ENCODE assay signal across 19 cellular contexts in genomic region chr13:65965496-65965895, GRCh38.
A peak's percentile ranks its signal among the peaks of the same experiment; 100 is the strongest.
DNase-seq lines count a peak whose midpoint lies in the region; ATAC-seq and TF ChIP-seq lines count a peak whose summit lies in the region.
"Had no signal": no experiment of that assay in that cellular context is flagged by ENCODE, and none has a peak within 500 bp of the region (broad histone marks: within the 10 kb centered on the region; RNA-seq: fewer than 3 reads in every experiment).

No MANE protein-coding gene starts in this region.

- DNase-seq in GM04503 (ENCODE audit: low read depth) (peak; percentile 20), NCI-H69 (lab: John Stamatoyannopoulos, UW) (peak; percentile 44), cardiac fibroblast (ENCODE audit: low read depth in 2 of 2) (peak; percentile 59 to 72), renal cortical epithelial cell (ENCODE audit: low read depth) (peak; percentile 21), posterior vena cava (ENCODE audit: low spot score) (no peak), epidermal melanocyte (ENCODE audit: insufficient read length, low spot score) (no peak)
- no peak for DNase-seq in effector memory CD8-positive, alpha-beta T cell
- DNase-seq: activated CD4-positive, alpha-beta T cell treated with anti-CD3 and anti-CD28 coated beads for 4 hours; activated effector memory CD4-positive, alpha-beta T cell treated with Interleukin-2 at 50 U/mL for 16 hours; Caco-2; colonic mucosa; heart right ventricle; lower lobe of right lung; NCI-H1105 treated with DMSO at 0.1 percent for 48 hours; right lobe of liver had no signal

- H3K9me3 Mint-ChIP-seq in effector memory CD8-positive, alpha-beta T cell: peaks cover 0 to 2% of the 10 kb centered on the region in 2 donors

- intact Hi-C loops in posterior vena cava (cut with DNase I): no loop called here

- H3K4me3 ChIP-seq in cardiac fibroblast (replicated peaks in 1 of 2; ENCODE audit: low read depth in 2 of 2, low read length in 2 of 2): no peak overlapping the region
- H3K4me3 ChIP-seq: colonic mucosa, heart right ventricle, K562, lower lobe of right lung, right lobe of liver had no signal

- H3K27ac Mint-ChIP-seq in effector memory CD8-positive, alpha-beta T cell: no peak overlapping the region
- H3K27ac Mint-ChIP-seq: B cell; stimulated activated naive CD8-positive, alpha-beta T cell treated with anti-CD3 and anti-CD28 coated beads, Interleukin-15, Interleukin-2, amounts not matched to agents 100 ng/mL and 50 ng/mL, for 24 hours had no signal

- no peak overlapping the region for H3K4me3 Mint-ChIP-seq in effector memory CD8-positive, alpha-beta T cell
- H3K4me3 Mint-ChIP-seq: B cell; stimulated activated naive CD8-positive, alpha-beta T cell treated with anti-CD3 and anti-CD28 coated beads, Interleukin-15, Interleukin-2, amounts not matched to agents 100 ng/mL and 50 ng/mL, for 24 hours had no signal

- H3K27me3 Mint-ChIP-seq in effector memory CD8-positive, alpha-beta T cell: no peaks in the 10 kb centered on the region
- H3K27me3 Mint-ChIP-seq: B cell; stimulated activated naive CD8-positive, alpha-beta T cell treated with anti-CD3 and anti-CD28 coated beads, Interleukin-15, Interleukin-2, amounts not matched to agents 100 ng/mL and 50 ng/mL, for 24 hours had no signal

- ATAC-seq in effector memory CD8-positive, alpha-beta T cell (replicated peaks): no peak
- ATAC-seq: heart right ventricle, K562, lower lobe of right lung, Panc1, right lobe of liver had no signal

- H3K36me3 Mint-ChIP-seq in effector memory CD8-positive, alpha-beta T cell (ENCODE audit: insufficient read depth): no peaks in the 10 kb centered on the region

- H3K4me1 Mint-ChIP-seq in effector memory CD8-positive, alpha-beta T cell (ENCODE audit: low read depth in 2 of 2): no peaks in the 10 kb centered on the region
- H3K4me1 Mint-ChIP-seq: B cell had no signal

- no peak for TF ChIP-seq CTCF in cardiac fibroblast (IDR thresholded peaks at IDR 0.05; ENCODE audit: low read depth, low read length)

Comparison
In these comparisons a context has a peak if more than half of its experiments do, and no peak if none do; other contexts are left out.
1. DNase-seq: peak in GM04503 (single experiment), NCI-H69 (single experiment), cardiac fibroblast (2 of 2) and renal cortical epithelial cell (single experiment); none in posterior vena cava (single experiment), epidermal melanocyte (single experiment) and effector memory CD8-positive, alpha-beta T cell (0 of 3).